In the genomic region with DNA sequence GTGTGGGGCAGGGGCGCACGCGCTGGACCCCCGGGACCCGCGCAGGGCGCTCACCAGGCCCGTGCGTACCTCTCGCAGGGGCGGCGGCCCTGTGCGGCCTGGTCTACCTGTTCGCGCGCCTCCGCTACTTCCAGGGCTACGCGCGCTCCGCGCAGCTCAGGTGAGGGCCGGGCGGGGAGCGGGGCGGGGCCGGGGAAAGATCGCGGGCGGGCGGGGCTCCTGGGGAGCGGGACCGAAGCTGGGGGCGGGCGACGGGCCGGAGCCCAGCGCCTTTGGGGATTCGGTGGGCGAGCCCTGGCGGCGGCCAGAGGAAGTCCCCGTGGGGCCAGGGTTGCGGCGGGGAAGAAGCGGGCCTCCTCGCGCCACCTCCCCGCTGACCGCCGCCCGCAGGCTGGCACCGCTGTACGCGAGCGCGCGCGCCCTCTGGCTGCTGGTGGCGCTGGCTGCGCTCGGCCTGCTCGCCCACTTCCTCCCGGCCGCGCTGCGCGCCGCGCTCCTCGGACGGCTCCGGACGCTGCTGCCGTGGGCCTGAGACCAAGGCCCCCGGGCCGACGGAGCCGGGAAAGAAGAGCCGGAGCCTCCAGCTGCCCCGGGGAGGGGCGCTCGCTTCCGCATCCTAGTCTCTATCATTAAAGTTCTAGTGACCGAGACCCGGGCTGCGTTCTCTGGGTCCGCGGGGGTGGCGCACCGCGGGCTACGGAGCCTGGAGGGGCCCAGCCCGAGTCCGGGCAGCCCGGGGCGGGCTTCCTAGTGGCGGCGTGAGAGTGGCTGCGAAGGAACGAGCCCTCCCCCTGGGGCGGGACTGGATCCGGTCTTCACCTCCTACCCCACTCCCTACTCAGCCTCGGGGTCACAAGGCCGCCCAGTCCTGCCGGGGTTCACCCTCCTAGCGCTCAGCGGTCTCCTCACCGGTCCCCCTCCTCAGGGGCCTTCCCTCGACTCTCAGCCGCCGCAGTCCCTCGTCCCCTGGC, we compare ENCODE assay signal across 8 cellular contexts. TPM values are rescaled to one million over a fixed set of nuclear protein-coding genes. Genes with fewer than 3 reads are reported as not detected.
DNase-seq lines count a peak whose midpoint lies in the region; ATAC-seq and TF ChIP-seq lines count a peak whose summit lies in the region.

No MANE protein-coding gene starts in this region.

- H3K27ac ChIP-seq in osteoblast (ENCODE audit: low read depth, low read length) = no peak overlapping the region

- H3K36me3 ChIP-seq in osteoblast (ENCODE audit: insufficient read depth, low read length) = peaks cover 30% of the 10 kb centered on the region

- no peaks in the 10 kb centered on the region for H4K20me1 ChIP-seq in osteoblast (ENCODE audit: insufficient read depth, low read length)

- no peaks in the 10 kb centered on the region for H3K9me3 Mint-ChIP-seq in activated naive CD8-positive, alpha-beta T cell treated with anti-CD3 and anti-CD28 coated beads for 36 hours

- DNase-seq in KG1 (lab: John Stamatoyannopoulos, UW) (peak; percentile 47), SK-MEL-5 (ENCODE audit: low read depth, low spot score) (peak; percentile 62), Right ventricle myocardium inferior (ENCODE audit: missing footprints) (peak; percentile 93), osteoblast (ENCODE audit: insufficient read length, low spot score, missing footprints) (peak; percentile 99), OCI-M2 (lab: John Stamatoyannopoulos, UW; ENCODE audit: unreplicated experiment) (no peak)
- peak; percentile 73 for DNase-seq in activated naive CD8-positive, alpha-beta T cell treated with anti-CD3 and anti-CD28 coated beads for 36 hours

- peaks cover 21% of the 10 kb centered on the region for H3K4me1 Mint-ChIP-seq in activated naive CD8-positive, alpha-beta T cell treated with anti-CD3 and anti-CD28 coated beads for 36 hours

- no peaks in the 10 kb centered on the region for H3K27me3 Mint-ChIP-seq in activated naive CD8-positive, alpha-beta T cell treated with anti-CD3 and anti-CD28 coated beads for 36 hours

- H3K79me2 ChIP-seq in osteoblast (ENCODE audit: insufficient read depth, low read length) = no peaks in the 10 kb centered on the region

- intact Hi-C loops in Right ventricle myocardium inferior (cut with DNase I) = loop anchor here (2.0 kb wide), 1 partner anchor 33 kb away; no protein-coding TSS in a partner anchor

- H3K4me3 ChIP-seq in GM08714 (ENCODE audit: low read length) = peak overlapping the region; percentile 59; the same call in 1 of the 2 replicates
- peak overlapping the region; percentile 72 for H3K4me3 ChIP-seq in osteoblast (ENCODE audit: insufficient read depth, low read length)

- in situ Hi-C loops in SK-MEL-5 (cut with HindIII; ENCODE audit: low pct_unique_long_range_greater_than_20kb, low sequenced_read_pairs) = no loop called here

- H3K4me3 Mint-ChIP-seq in activated naive CD8-positive, alpha-beta T cell treated with anti-CD3 and anti-CD28 coated beads for 36 hours = peak overlapping the region; percentile 63

- no peaks in the 10 kb centered on the region for H3K27me3 ChIP-seq in osteoblast (ENCODE audit: insufficient read depth, low read length)

- H3K9me3 ChIP-seq in osteoblast (ENCODE audit: low read depth, low read length) = no peaks in the 10 kb centered on the region

- H3K36me3 Mint-ChIP-seq in activated naive CD8-positive, alpha-beta T cell treated with anti-CD3 and anti-CD28 coated beads for 36 hours = peaks cover 4% of the 10 kb centered on the region

- ATAC-seq in GM21825 (IDR thresholded peaks at IDR 0.05; ENCODE audit: unreplicated experiment) (peak; percentile 73), Right ventricle myocardium inferior (peak; percentile 77)

- H2AFZ ChIP-seq in osteoblast (ENCODE audit: low read length) = peak overlapping the region; percentile 44

- peaks cover 10% of the 10 kb centered on the region for H3K4me1 ChIP-seq in osteoblast (ENCODE audit: insufficient read depth, low read length)

- peak overlapping the region; percentile 42 for H3K27ac Mint-ChIP-seq in activated naive CD8-positive, alpha-beta T cell treated with anti-CD3 and anti-CD28 coated beads for 36 hours

- H3K4me2 ChIP-seq in osteoblast (ENCODE audit: insufficient read depth, low read length) = peak overlapping the region; percentile 79

- TF ChIP-seq CTCF in osteoblast (IDR thresholded peaks at IDR 0.05; ENCODE audit: extremely low read depth, low read depth, low read length) = peak; percentile 52

RNA-seq across cellular contexts. Expression of a gene that starts 2.4 kb away (rescaled TPM):
- total RNA-seq in SK-MEL-5 (2014; rRNA removed; shearing (Covaris generic)) = not detected in 2 replicates
- polyA plus RNA-seq in SK-MEL-5 (2015; cell fraction: cytosol; rRNA removed) = not detected in 2 replicates
- not detected in 2 replicates for polyA plus RNA-seq in SK-MEL-5 (2015; cell fraction: nucleus; rRNA removed)
- under 1 TPM in 1 of 2 experiments, not detected in 1; 0.29 TPM for total RNA-seq in activated naive CD8-positive, alpha-beta T cell treated with anti-CD3 and anti-CD28 coated beads for 36 hours
- total RNA-seq in Right ventricle myocardium inferior (10.3 TPM), osteoblast (1.4 and 1.5 TPM in 2 replicates)

RNA-seq across cellular contexts. Expression of a gene that starts 10.5 kb away (rescaled TPM):
- total RNA-seq in SK-MEL-5 (2014; rRNA removed; shearing (Covaris generic)) = 87.6 and 90.0 TPM in 2 replicates
- polyA plus RNA-seq in SK-MEL-5 (2015; cell fraction: cytosol; rRNA removed) = 174 and 175 TPM in 2 replicates
- 200 and 219 TPM in 2 replicates for polyA plus RNA-seq in SK-MEL-5 (2015; cell fraction: nucleus; rRNA removed)
- 10 to 100 TPM; 67.9 to 71.5 TPM for total RNA-seq in activated naive CD8-positive, alpha-beta T cell treated with anti-CD3 and anti-CD28 coated beads for 36 hours
- total RNA-seq in Right ventricle myocardium inferior (98.9 TPM), osteoblast (90.5 and 95.9 TPM in 2 replicates)

RNA-seq across cellular contexts. Expression of a gene that starts 24.6 kb away (rescaled TPM):
- total RNA-seq in SK-MEL-5 (2014; rRNA removed; shearing (Covaris generic)) = 632 and 653 TPM in 2 replicates
- 451 and 504 TPM in 2 replicates for polyA plus RNA-seq in SK-MEL-5 (2015; cell fraction: cytosol; rRNA removed)
- polyA plus RNA-seq in SK-MEL-5 (2015; cell fraction: nucleus; rRNA removed) = 572 and 584 TPM in 2 replicates
- 100 to 1,000 TPM; 111 to 117 TPM for total RNA-seq in activated naive CD8-positive, alpha-beta T cell treated with anti-CD3 and anti-CD28 coated beads for 36 hours
- total RNA-seq in Right ventricle myocardium inferior (407 TPM), osteoblast (826 and 992 TPM in 2 replicates)
